In the genomic region with DNA sequence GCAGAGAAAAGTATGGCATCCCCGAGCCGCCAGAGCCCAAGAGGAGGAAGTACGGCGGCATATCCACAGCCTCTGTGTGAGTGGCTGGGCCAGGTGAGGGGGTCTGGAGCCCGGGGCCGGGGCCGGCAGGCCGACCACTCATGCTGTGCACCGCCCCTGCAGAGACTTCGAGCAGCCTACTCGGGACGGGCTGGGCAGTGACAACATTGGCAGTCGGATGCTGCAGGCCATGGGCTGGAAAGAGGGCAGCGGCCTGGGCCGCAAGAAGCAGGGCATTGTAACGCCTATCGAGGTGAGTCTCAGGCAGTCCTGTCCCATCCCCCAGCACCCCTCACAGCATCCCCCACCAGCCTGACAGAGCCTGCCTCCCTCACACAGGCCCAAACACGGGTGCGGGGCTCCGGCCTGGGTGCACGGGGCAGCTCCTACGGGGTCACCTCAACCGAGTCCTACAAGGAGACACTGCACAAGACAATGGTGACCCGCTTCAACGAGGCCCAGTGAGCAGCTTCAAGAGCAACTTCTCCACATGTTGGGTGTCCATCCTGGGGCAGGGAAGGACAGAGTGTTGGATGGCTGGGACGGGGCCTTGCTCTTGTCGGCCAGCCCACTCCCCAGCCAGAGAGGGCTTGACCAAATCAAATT, we compare ENCODE assay signal across 23 cellular contexts.
"Had no signal": no experiment of that assay in that cellular context is flagged by ENCODE, and none has a peak within 500 bp of the region (broad histone marks: within the 10 kb centered on the region; RNA-seq: fewer than 3 reads in every experiment).

No MANE protein-coding gene starts in this region.

- H3K4me3 Mint-ChIP-seq: activated CD4-positive, alpha-beta T cell treated with anti-CD3 and anti-CD28 coated beads, Interleukin-2, amount 10 ng/mL, durations not matched to agents 24 days and 14 days; activated CD8-positive, alpha-beta T cell treated with anti-CD3 and anti-CD28 coated beads, Interleukin-2, amount 10 ng/mL, durations not matched to agents 7 days and 5 days; stimulated activated memory B cell treated with anti-CD40 and anti-IgM and Interleukin-4, amounts not matched to agents 10 μg/mL and 1 μg/mL and 100 μg/mL, for 72 hours; T-cell had no signal

- H3K4me2 ChIP-seq: hepatocyte had no signal

- H3K27me3 Mint-ChIP-seq: activated CD4-positive, alpha-beta T cell treated with anti-CD3 and anti-CD28 coated beads, Interleukin-2, amount 10 ng/mL, durations not matched to agents 24 days and 14 days; stimulated activated memory B cell treated with anti-CD40 and anti-IgM and Interleukin-4, amounts not matched to agents 10 μg/mL and 1 μg/mL and 100 μg/mL, for 72 hours had no signal

- DNase-seq: activated CD4-positive, alpha-beta T cell treated with anti-CD3 and anti-CD28 coated beads, Interleukin-2, amount 10 ng/mL, durations not matched to agents 24 days and 14 days; activated CD4-positive, CD25-positive, alpha-beta regulatory T cell; activated CD8-positive, alpha-beta memory T cell treated with anti-CD3 and anti-CD28 coated beads, Interleukin-2, amount 50 U/mL, for 4 hours; activated CD8-positive, alpha-beta T cell treated with anti-CD3 and anti-CD28 coated beads, Interleukin-2, amount 10 ng/mL, durations not matched to agents 7 days and 5 days; activated effector memory CD4-positive, alpha-beta T cell treated with anti-CD3 and anti-CD28 coated beads, Interleukin-2, amount 50 U/mL, for 16 hours; activated T-cell treated with anti-CD3 and anti-CD28 coated beads, Interleukin-2, amount 50 U/mL, for 48 hours; amniotic stem cell; foreskin keratinocyte; islet precursor cell; small intestine; stimulated activated CD4-positive, alpha-beta T cell treated with anti-CD3 and anti-CD28 coated beads, Interleukin-4, amount 100 ng/mL, for 4 hours; T-cell; T1000; upper lobe of right lung had no signal

- H3K4me3 ChIP-seq: dorsolateral prefrontal cortex, hepatocyte, pancreas, right lobe of liver, thoracic aorta, upper lobe of right lung had no signal

- H3K27ac Mint-ChIP-seq: activated CD4-positive, alpha-beta T cell treated with anti-CD3 and anti-CD28 coated beads, Interleukin-2, amount 10 ng/mL, durations not matched to agents 24 days and 14 days; activated CD8-positive, alpha-beta T cell treated with anti-CD3 and anti-CD28 coated beads, Interleukin-2, amount 10 ng/mL, durations not matched to agents 7 days and 5 days; stimulated activated memory B cell treated with anti-CD40 and anti-IgM and Interleukin-4, amounts not matched to agents 10 μg/mL and 1 μg/mL and 100 μg/mL, for 72 hours; T-cell had no signal

- H3K27ac ChIP-seq: dorsolateral prefrontal cortex, foreskin keratinocyte, hepatocyte, pancreas, right lobe of liver, thoracic aorta, upper lobe of right lung had no signal

- H3K4me1 ChIP-seq: foreskin keratinocyte, right lobe of liver, upper lobe of right lung had no signal

- H3K9me3 Mint-ChIP-seq: activated CD4-positive, alpha-beta T cell treated with anti-CD3 and anti-CD28 coated beads, Interleukin-2, amount 10 ng/mL, durations not matched to agents 24 days and 14 days; activated naive CD4-positive, alpha-beta T cell treated with anti-CD3 and anti-CD28 coated beads, Interleukin-2, amount 50 U/mL, for 72 hours; stimulated activated memory B cell treated with anti-CD40 and anti-IgM and Interleukin-4, amounts not matched to agents 10 μg/mL and 1 μg/mL and 100 μg/mL, for 72 hours; T-cell had no signal

- ATAC-seq: activated CD8-positive, alpha-beta T cell treated with anti-CD3 and anti-CD28 coated beads, Interleukin-2, amount 10 ng/mL, durations not matched to agents 7 days and 5 days; activated naive CD4-positive, alpha-beta T cell treated with anti-CD3 and anti-CD28 coated beads, Interleukin-2, amount 50 U/mL, for 72 hours; foreskin keratinocyte; left lobe of liver; pancreas; SK-N-SH treated with all-trans-retinoic acid at 6 μM for 48 hours; stimulated activated memory B cell treated with anti-CD40 and anti-IgM and Interleukin-4, amounts not matched to agents 10 μg/mL and 1 μg/mL and 100 μg/mL, for 72 hours; T-cell; upper lobe of right lung had no signal

- H3K9me3 ChIP-seq: pancreas, right lobe of liver, thoracic aorta, upper lobe of right lung had no signal

- H3K79me2 ChIP-seq: hepatocyte had no signal

- H3K27me3 ChIP-seq: foreskin keratinocyte, hepatocyte, pancreas, upper lobe of right lung had no signal

- H2AFZ ChIP-seq: hepatocyte had no signal
